ENCODE assay signal across 1 cellular context in the genomic region with DNA sequence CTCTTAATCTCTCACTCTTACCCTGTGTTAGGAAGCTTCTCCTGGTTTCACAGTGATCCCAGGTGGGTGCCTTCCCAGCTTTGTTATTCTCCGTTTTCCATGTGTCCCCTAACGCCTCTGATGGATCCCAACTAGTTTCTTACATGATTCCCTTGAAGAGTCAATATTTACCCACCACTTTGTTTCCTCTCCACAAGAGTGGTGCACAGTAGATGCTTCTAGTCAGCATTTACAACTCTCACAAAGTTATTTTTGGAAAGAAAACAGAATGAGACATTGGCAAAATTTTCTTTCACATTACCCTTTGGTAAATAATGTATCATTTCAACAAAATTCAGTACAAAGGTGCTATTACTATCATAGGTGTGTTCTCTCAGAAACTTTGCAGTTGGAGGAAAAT.
TF ChIP-seq lines count a peak whose summit lies in the region.

No MANE protein-coding gene starts in this region.

TF ChIP-seq in GM23338, 12 proteins besides CTCF, POLR2A, EP300 and RAD21 (continued from another document):
- TF ChIP-seq ZNF462 (CRISPR knock-in tag; IDR thresholded peaks at IDR 0.05) (no peak), ZNF114 (CRISPR knock-in tag; IDR thresholded peaks at IDR 0.05) (no peak), STAT1 (IDR thresholded peaks at IDR 0.05; ENCODE audit: unreplicated experiment) (no peak), POLR2AphosphoS5 (IDR thresholded peaks at IDR 0.05; ENCODE audit: low read depth) (no peak)
- TF ChIP-seq, protein P1, sequence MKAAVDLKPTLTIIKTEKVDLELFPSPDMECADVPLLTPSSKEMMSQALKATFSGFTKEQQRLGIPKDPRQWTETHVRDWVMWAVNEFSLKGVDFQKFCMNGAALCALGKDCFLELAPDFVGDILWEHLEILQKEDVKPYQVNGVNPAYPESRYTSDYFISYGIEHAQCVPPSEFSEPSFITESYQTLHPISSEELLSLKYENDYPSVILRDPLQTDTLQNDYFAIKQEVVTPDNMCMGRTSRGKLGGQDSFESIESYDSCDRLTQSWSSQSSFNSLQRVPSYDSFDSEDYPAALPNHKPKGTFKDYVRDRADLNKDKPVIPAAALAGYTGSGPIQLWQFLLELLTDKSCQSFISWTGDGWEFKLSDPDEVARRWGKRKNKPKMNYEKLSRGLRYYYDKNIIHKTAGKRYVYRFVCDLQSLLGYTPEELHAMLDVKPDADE (IDR thresholded peaks at IDR 0.05), result no peak
TF ChIP-seq in GM23338: peak in this region for 0.
